8 cellular contexts compared by ENCODE assay signal in genomic region chr2:85066874-85067351, GRCh38.
DNase-seq lines count a peak whose midpoint lies in the region; ATAC-seq, FAIRE-seq and TF ChIP-seq lines count a peak whose summit lies in the region.

No MANE protein-coding gene starts in this region.

- H3F3A ChIP-seq in MM.1S (ENCODE audit: insufficient read depth, low read length) (no peaks in the 10 kb centered on the region), SU-DHL-6 (ENCODE audit: insufficient read depth) (no peaks in the 10 kb centered on the region)

- H3K9me2 ChIP-seq in MM.1S (replicated peaks; ENCODE audit: insufficient read depth, low read length) (no peaks in the 10 kb centered on the region), SU-DHL-6 (replicated peaks; ENCODE audit: insufficient read depth, low read length) (no peaks in the 10 kb centered on the region)

- in situ Hi-C loops in GM13977 (cut with MboI; ENCODE audit: low pct_unique_long_range_greater_than_20kb, low sequenced_read_pairs, unreplicated experiment) = loop anchor here (25.0 kb wide), 1 partner anchor 220 kb away; no protein-coding TSS in a partner anchor

- no peak overlapping the region for H3K27ac Mint-ChIP-seq in immature natural killer cell

- H3K9me3 ChIP-seq in MM.1S (replicated peaks; ENCODE audit: insufficient read depth, low read length) = no peaks in the 10 kb centered on the region
- H3K9me3 ChIP-seq in SU-DHL-6 (ENCODE audit: insufficient read depth, low read length) = no peaks in the 10 kb centered on the region

- TF ChIP-seq CTCF in GM13977 (IDR thresholded peaks at IDR 0.05; ENCODE audit: extremely low read depth, insufficient read depth, missing control alignments) = peak; percentile 61
- peak; percentile 80 for TF ChIP-seq CTCF in MM.1S (IDR thresholded peaks at IDR 0.05; ENCODE audit: low read length)
- peak; percentile 31 for TF ChIP-seq CTCF in SU-DHL-6 (IDR thresholded peaks at IDR 0.05; ENCODE audit: insufficient read depth, low read length, poor library complexity, severe bottlenecking)
- peak; percentile 88 for TF ChIP-seq CTCF in bronchial epithelial cell (IDR thresholded peaks at IDR 0.05; ENCODE audit: insufficient read depth, low read length, severe bottlenecking)

- no peak for ATAC-seq in HG02884 (IDR thresholded peaks at IDR 0.05; ENCODE audit: unreplicated experiment)

- H3K27me3 ChIP-seq in ACC112 (ENCODE audit: insufficient read depth, low read length) = peaks cover 15% of the 10 kb centered on the region; the same call in 1 of the 2 replicates
- no peaks in the 10 kb centered on the region for H3K27me3 ChIP-seq in MM.1S (replicated peaks; ENCODE audit: insufficient read depth, low read length)
- no peaks in the 10 kb centered on the region for H3K27me3 ChIP-seq in SU-DHL-6 (ENCODE audit: low read length)
- H3K27me3 ChIP-seq in bronchial epithelial cell (ENCODE audit: control insufficient read depth, insufficient read depth, low read length) = no peaks in the 10 kb centered on the region

- peaks cover 11% of the 10 kb centered on the region for H3K4me1 ChIP-seq in ACC112 (ENCODE audit: control insufficient read depth, insufficient read depth, low read length, unreplicated experiment)
- H3K4me1 ChIP-seq in MM.1S (ENCODE audit: low read length) = no peaks in the 10 kb centered on the region

- H3K27me3 Mint-ChIP-seq in immature natural killer cell (ENCODE audit: low read depth in 3 of 3) = peaks cover 1 to 17% (median 7%) of the 10 kb centered on the region in 3 donors

- peak overlapping the region; percentile 46 for H3K4me2 ChIP-seq in MM.1S (ENCODE audit: low read depth, low read length)
- no peak overlapping the region for H3K4me2 ChIP-seq in SU-DHL-6 (ENCODE audit: low read depth, low read length, poor library complexity, severe bottlenecking)

- no peaks in the 10 kb centered on the region for H3K9me3 Mint-ChIP-seq in immature natural killer cell

- H4K20me1 ChIP-seq in MM.1S (ENCODE audit: insufficient read depth, low read length) (no peaks in the 10 kb centered on the region), SU-DHL-6 (ENCODE audit: low read depth, low read length) (no peaks in the 10 kb centered on the region)

- H2AFZ ChIP-seq in ACC112 (ENCODE audit: low read length, unreplicated experiment) (peak overlapping the region; percentile 51), MM.1S (ENCODE audit: low read length) (peak overlapping the region; percentile 54), SU-DHL-6 (ENCODE audit: low read depth, low read length, severe bottlenecking) (no peak overlapping the region)

- peak overlapping the region; percentile 69 for H3K4me3 ChIP-seq in ACC112 (ENCODE audit: low read depth, low read length)
- peak overlapping the region; percentile 33; the same call in 1 of the 2 replicates for H3K4me3 ChIP-seq in MM.1S (ENCODE audit: low read length)
- H3K4me3 ChIP-seq in SU-DHL-6 (ENCODE audit: insufficient read depth, low read length, poor library complexity, severe bottlenecking) = no peak overlapping the region
- H3K4me3 ChIP-seq in bronchial epithelial cell (ENCODE audit: low read depth, low read length) = no peak overlapping the region

- peak; percentile 64 for DNase-seq in GM13977 (ENCODE audit: low spot score)
- DNase-seq in MM.1S = peak; percentile 63
- DNase-seq in bronchial epithelial cell (ENCODE audit: low read depth) = peak; percentile 62
- DNase-seq in immature natural killer cell = peak; percentile 3 to 27 (median 21)
- DNase-seq in smooth muscle cell of the brain vasculature (ENCODE audit: low read depth, low spot score) = peak; percentile 73

- FAIRE-seq in bronchial epithelial cell (lab: Jason Lieb, UNC) = no peak

- H3K36me3 ChIP-seq in ACC112 (ENCODE audit: insufficient read depth, low read length) (no peaks in the 10 kb centered on the region), MM.1S (replicated peaks; ENCODE audit: insufficient read depth, low read length) (no peaks in the 10 kb centered on the region), SU-DHL-6 (ENCODE audit: low read length) (no peaks in the 10 kb centered on the region), bronchial epithelial cell (ENCODE audit: control insufficient read depth, insufficient read depth, low read length) (no peaks in the 10 kb centered on the region)

- peaks cover 0 to 4% of the 10 kb centered on the region in 2 donors for H3K4me1 Mint-ChIP-seq in immature natural killer cell

- H3K36me3 Mint-ChIP-seq in immature natural killer cell = no peaks in the 10 kb centered on the region

- no peaks in the 10 kb centered on the region for H3K79me2 ChIP-seq in ACC112 (ENCODE audit: control insufficient read depth, insufficient read depth, low read length, unreplicated experiment)
- H3K79me2 ChIP-seq in MM.1S (ENCODE audit: low read length) = no peaks in the 10 kb centered on the region
- H3K79me2 ChIP-seq in SU-DHL-6 (ENCODE audit: insufficient read depth, low read length) = no peaks in the 10 kb centered on the region

- H3K9ac ChIP-seq in MM.1S (ENCODE audit: low read length) = no peak overlapping the region
- no peak overlapping the region for H3K9ac ChIP-seq in SU-DHL-6 (ENCODE audit: low read length)

- H3K4me3 Mint-ChIP-seq in immature natural killer cell = no peak overlapping the region

- H3K27ac ChIP-seq in ACC112 (ENCODE audit: low read depth, low read length) (no peak overlapping the region), MM.1S (ENCODE audit: low read length) (no peak overlapping the region), SU-DHL-6 (ENCODE audit: low read depth, low read length) (no peak overlapping the region)

Comparison
In these comparisons a context has a peak if more than half of its experiments do, and no peak if none do; other contexts are left out.
1. H3K4me3 ChIP-seq: peak in ACC112 (single experiment) and MM.1S (single experiment); none in SU-DHL-6 (single experiment) and bronchial epithelial cell (single experiment).
2. DNase-seq: peak in every context shown above with its lines; median percentile 73 in smooth muscle cell of the brain vasculature; 64 in GM13977; 63 in MM.1S; 62 in bronchial epithelial cell; 21 in immature natural killer cell.
3. CTCF ChIP-seq: peak in every context shown above with its lines; median percentile 88 in bronchial epithelial cell; 80 in MM.1S; 61 in GM13977; 31 in SU-DHL-6.